ENCODE assay signal across 9 cellular contexts in genomic region chr5:124741711-124742496, GRCh38. TPM values are rescaled to one million over a fixed set of nuclear protein-coding genes. Genes with fewer than 3 reads are reported as not detected.
DNase-seq lines count a peak whose midpoint lies in the region; ATAC-seq and FAIRE-seq lines count a peak whose summit lies in the region.
"Had no signal": no experiment of that assay in that cellular context is flagged by ENCODE, and none has a peak within 500 bp of the region (broad histone marks: within the 10 kb centered on the region; RNA-seq: fewer than 3 reads in every experiment).

No MANE protein-coding gene starts in this region.

- no peaks in the 10 kb centered on the region for H3K79me1 ChIP-seq in neuronal stem cell (ENCODE audit: low read depth, low read length)

- no peak overlapping the region for H2AFZ ChIP-seq in neuronal stem cell (ENCODE audit: low read length)

- H3K4me1 ChIP-seq in neuronal stem cell (ENCODE audit: control insufficient read depth in 2 of 2, insufficient read depth in 1 of 2, low read depth in 1 of 2, low read length in 2 of 2), result peaks cover 5 to 50% of the 10 kb centered on the region in 2 donors

- peak overlapping the region; percentile 85 for H3K27ac ChIP-seq in neuronal stem cell (replicated peaks; ENCODE audit: low read length)
- H3K27ac ChIP-seq: neutrophil had no signal

- H4K91ac ChIP-seq in neuronal stem cell (ENCODE audit: low read depth, low read length, poor library complexity), result no peak overlapping the region

- peak overlapping the region; percentile 66 to 77 for H3K4me3 ChIP-seq in neuronal stem cell (ENCODE audit: low read length in 2 of 2)

- H3K14ac ChIP-seq in neuronal stem cell (ENCODE audit: low read length), result no peak overlapping the region

- H3K4me2 ChIP-seq in neuronal stem cell (ENCODE audit: insufficient read depth, low read length, poor library complexity, severe bottlenecking), result peak overlapping the region; percentile 53

- H2BK12ac ChIP-seq in neuronal stem cell (ENCODE audit: low read length), result no peak overlapping the region

- WGBS in neuronal stem cell (ENCODE audit: extremely low coverage in 2 of 2, insufficient read length in 2 of 2, insufficient replicate concordance in 1 of 2), 2 donors, result no CpG with 5 or more reads among the region's 4 CpGs

- peak; percentile 54 for FAIRE-seq in endometrium (lab: Jason Lieb, UNC)

- in situ Hi-C loops in G401 (cut with HindIII; ENCODE audit: low sequenced_read_pairs), result no loop called here

- H2AK5ac ChIP-seq in neuronal stem cell (ENCODE audit: low read depth, low read length), result no peak overlapping the region

- H3K18ac ChIP-seq in neuronal stem cell (ENCODE audit: low read length), result peak overlapping the region; percentile 72

- H3K9ac ChIP-seq in neuronal stem cell (ENCODE audit: low read depth, low read length, poor library complexity), result no peak overlapping the region

- H3K36me3 ChIP-seq in neuronal stem cell (replicated peaks in 1 of 2; ENCODE audit: control insufficient read depth in 2 of 2, insufficient read depth in 2 of 2, low read length in 2 of 2), result peaks cover 0 to 20% of the 10 kb centered on the region in 2 donors
- H3K36me3 ChIP-seq: neutrophil had no signal

- H4K8ac ChIP-seq in neuronal stem cell (ENCODE audit: low read depth, low read length), result no peak overlapping the region

- H3K9me3 ChIP-seq in neuronal stem cell (replicated peaks in 1 of 2; ENCODE audit: control insufficient read depth in 2 of 2, insufficient read depth in 1 of 2, low read depth in 1 of 2, low read length in 2 of 2), result no peaks in the 10 kb centered on the region
- H3K9me3 ChIP-seq: neutrophil had no signal

- no peak overlapping the region for H2BK15ac ChIP-seq in neuronal stem cell (ENCODE audit: low read length)

- ATAC-seq in HG02870 (IDR thresholded peaks at IDR 0.05; ENCODE audit: unreplicated experiment), result no peak

- H3K23ac ChIP-seq in neuronal stem cell (ENCODE audit: low read depth, low read length, poor library complexity), result no peak overlapping the region

- peak; percentile 84 for DNase-seq in G401 (ENCODE audit: low spot score)
- DNase-seq in NCI-H69 (lab: John Stamatoyannopoulos, UW), result peak; percentile 91
- peak; percentile 84 for DNase-seq in neuronal stem cell (ENCODE audit: low spot score)
- DNase-seq in activated gamma-delta T cell treated with Interleukin-2 at 50 U/mL for 16 hours, result no peak
- DNase-seq in DMS153 (lab: John Stamatoyannopoulos, UW), result no peak
- no peak for DNase-seq in activated CD4-positive, alpha-beta T cell treated with anti-CD3 and anti-CD28 coated beads for 4 hours

- no peaks in the 10 kb centered on the region for H3K27me3 ChIP-seq in neuronal stem cell (ENCODE audit: control insufficient read depth in 3 of 3, insufficient read depth in 3 of 3, low read depth in 1 of 3, low read length in 3 of 3)

- H2BK120ac ChIP-seq in neuronal stem cell (ENCODE audit: low read depth, low read length), result no peak overlapping the region

- no peak overlapping the region for H2BK5ac ChIP-seq in neuronal stem cell (ENCODE audit: low read length)

- H3K4ac ChIP-seq in neuronal stem cell (ENCODE audit: low read length), result no peak overlapping the region

RNA-seq across cellular contexts. Expression of gene ZNF608, which starts 4.5 kb away (rescaled TPM):
- 25.7 and 34.8 TPM in 2 replicates for total RNA-seq in G401 (2014; rRNA removed; shearing (Covaris generic))
- 76.9 TPM for polyA plus RNA-seq in neuronal stem cell (2013, experiment 1 of 2)
- polyA plus RNA-seq in neuronal stem cell (2013, experiment 2 of 2), result 78.0 TPM

Comparison
In these comparisons a context has a peak if more than half of its experiments do, and no peak if none do; other contexts are left out.
1. DNase-seq: peak in G401 (single experiment), NCI-H69 (single experiment) and neuronal stem cell (single experiment); none in activated gamma-delta T cell treated with Interleukin-2 at 50 U/mL for 16 hours (single experiment), DMS153 (single experiment) and activated CD4-positive, alpha-beta T cell treated with anti-CD3 and anti-CD28 coated beads for 4 hours (0 of 2).